In genomic region chr21:45592626-45593134, GRCh38 we compare ENCODE assay signal across 24 cellular contexts. TPM values are rescaled to one million over a fixed set of nuclear protein-coding genes. Genes with fewer than 3 reads are reported as not detected.
DNase-seq lines count a peak whose midpoint lies in the region; ATAC-seq and TF ChIP-seq lines count a peak whose summit lies in the region.
"Had no signal": no experiment of that assay in that cellular context is flagged by ENCODE, and none has a peak within 500 bp of the region (broad histone marks: within the 10 kb centered on the region; RNA-seq: fewer than 3 reads in every experiment).

No MANE protein-coding gene starts in this region.

- peaks cover 8% of the 10 kb centered on the region for H3K36me3 ChIP-seq in BE2C
- peaks cover 21% of the 10 kb centered on the region for H3K36me3 ChIP-seq in OCI-LY7 (ENCODE audit: insufficient read depth, low read length)
- H3K36me3 ChIP-seq: gastroesophageal sphincter, left ventricle myocardium inferior, pancreas, tibial nerve had no signal

- POLR2A ChIA-PET in OCI-LY7 (lab: Charles Lee), result no interaction called here

- no peak overlapping the region for H3K4me2 ChIP-seq in OCI-LY7 (ENCODE audit: low read length)
- H3K4me2 ChIP-seq: GM23338 had no signal

- H3K9me2 ChIP-seq in OCI-LY7 (ENCODE audit: insufficient read depth, low read length), result no peaks in the 10 kb centered on the region

- H3K27ac Mint-ChIP-seq in T-helper 2 cell treated with Interferon-gamma antibody and Interleukin-4, amounts not matched to agents 5 μg/mL and 100 μg/mL, for 36 hours, result peak overlapping the region; percentile 47
- H3K27ac Mint-ChIP-seq: dendritic cell treated with granulocyte-macrophage colony-stimulating factor and Interleukin-4, amounts not matched to agents 40 ng/mL and 50 ng/mL, for 4 days; GM23338; nephron; T-helper 1 cell treated with Interleukin-12 subunit alpha and Interleukin-12 subunit beta and Interleukin-4 antibody, amounts not matched to agents 30 μg/mL and 1 μg/mL, for 36 hours had no signal

- no peaks in the 10 kb centered on the region for H3K27me3 ChIP-seq in BE2C
- H3K27me3 ChIP-seq: pancreas had no signal

- BruUV-seq in OCI-LY7 (replicated peaks; lab: Mats Ljungman, UMichigan), result no TSS peak

- peaks cover 13% of the 10 kb centered on the region for H3K4me1 ChIP-seq in BE2C
- H3K4me1 ChIP-seq in OCI-LY7 (ENCODE audit: insufficient read depth, low read length, poor library complexity, severe bottlenecking), result peaks cover 23% of the 10 kb centered on the region

- H3K27ac ChIP-seq in OCI-LY7 (ENCODE audit: low read depth, low read length, poor library complexity, severe bottlenecking), result peak overlapping the region; percentile 11
- H3K27ac ChIP-seq: 22Rv1, gastroesophageal sphincter, left ventricle myocardium inferior, tibial nerve had no signal

- no peaks in the 10 kb centered on the region for H3K36me3 Mint-ChIP-seq in T-helper 2 cell treated with Interferon-gamma antibody and Interleukin-4, amounts not matched to agents 5 μg/mL and 100 μg/mL, for 36 hours (ENCODE audit: low read depth)
- H3K36me3 Mint-ChIP-seq: immature natural killer cell had no signal

- H3K9me3 Mint-ChIP-seq in T-helper 2 cell treated with Interferon-gamma antibody and Interleukin-4, amounts not matched to agents 5 μg/mL and 100 μg/mL, for 36 hours, result peaks cover 14% of the 10 kb centered on the region
- H3K9me3 Mint-ChIP-seq: dendritic cell treated with granulocyte-macrophage colony-stimulating factor and Interleukin-4, amounts not matched to agents 40 ng/mL and 50 ng/mL, for 4 days; T-helper 1 cell treated with Interleukin-12 subunit alpha and Interleukin-12 subunit beta and Interleukin-4 antibody, amounts not matched to agents 30 μg/mL and 1 μg/mL, for 36 hours had no signal

- intact Hi-C loops in OCI-LY7 (cut with micrococcal nuclease; ENCODE audit: unreplicated experiment) (no loop called here), left ventricle myocardium superior (cut with micrococcal nuclease) (no loop called here)

- H3K4me3 Mint-ChIP-seq in T-helper 2 cell treated with Interferon-gamma antibody and Interleukin-4, amounts not matched to agents 5 μg/mL and 100 μg/mL, for 36 hours, result no peak overlapping the region
- H3K4me3 Mint-ChIP-seq: activated CD4-positive, alpha-beta T cell treated with anti-CD3 and anti-CD28 coated beads, Interleukin-2, amount 10 ng/mL, durations not matched to agents 7 days and 5 days; dendritic cell treated with granulocyte-macrophage colony-stimulating factor and Interleukin-4, amounts not matched to agents 40 ng/mL and 50 ng/mL, for 4 days; GM23338; immature natural killer cell; nephron; T-helper 1 cell treated with Interleukin-12 subunit alpha and Interleukin-12 subunit beta and Interleukin-4 antibody, amounts not matched to agents 30 μg/mL and 1 μg/mL, for 36 hours had no signal

- no peak for DNase-seq in T-helper 2 cell treated with Interferon-gamma antibody and Interleukin-4, amounts not matched to agents 5 μg/mL and 100 μg/mL, for 36 hours (ENCODE audit: low spot score)
- DNase-seq in T-helper 2 cell (no peak), BE2C (peak; percentile 3), OCI-LY7 (ENCODE audit: low spot score) (no peak), mesenteric fat pad (ENCODE audit: low spot score) (peak; percentile 53), left ventricle myocardium superior (no peak), HuH-7 (ENCODE audit: low spot score) (no peak)
- DNase-seq: hippocampal formation, left ventricle myocardium inferior, NCI-H1694, NCI-H2171, NCI-H510A treated with DMSO at 0.1 percent for 48 hours, right cardiac atrium had no signal

- H3K9me3 ChIP-seq in BE2C, result peaks cover 4% of the 10 kb centered on the region
- H3K9me3 ChIP-seq in OCI-LY7 (ENCODE audit: low read length), result no peaks in the 10 kb centered on the region
- H3K9me3 ChIP-seq: pancreas had no signal

- peaks cover 23% of the 10 kb centered on the region for H3K79me2 ChIP-seq in OCI-LY7 (ENCODE audit: insufficient read depth, low read depth, low read length)

- H2AFZ ChIP-seq in OCI-LY7 (ENCODE audit: low read length), result no peak overlapping the region
- H2AFZ ChIP-seq: GM23338 had no signal

- H3K27me3 Mint-ChIP-seq in T-helper 2 cell treated with Interferon-gamma antibody and Interleukin-4, amounts not matched to agents 5 μg/mL and 100 μg/mL, for 36 hours (ENCODE audit: low read depth), result peaks cover 15% of the 10 kb centered on the region

- H3K4me3 ChIP-seq in BE2C (ENCODE audit: low read depth, low read length) (no peak overlapping the region), OCI-LY7 (ENCODE audit: low read depth, low read length, poor library complexity, severe bottlenecking) (no peak overlapping the region)
- H3K4me3 ChIP-seq: gastroesophageal sphincter, GM23338, left ventricle myocardium inferior, pancreas, tibial nerve had no signal

- CTCF ChIA-PET in OCI-LY7 (lab: Charles Lee; ENCODE audit: unreplicated experiment), result no interaction called here

- ATAC-seq in left ventricle myocardium superior (no peak), GM19324 (IDR thresholded peaks at IDR 0.05; ENCODE audit: low FRiP score, unreplicated experiment) (no peak)
- ATAC-seq: gastroesophageal sphincter, GM23338, right cardiac atrium had no signal

- TF ChIP-seq CTCF in BE2C (IDR thresholded peaks at IDR 0.05; ENCODE audit: low read depth, low read length), result no peak
- no peak for TF ChIP-seq CTCF in OCI-LY7 (conservative IDR thresholded peaks at IDR 0.05; ENCODE audit: low read length)

- H3K4me1 Mint-ChIP-seq in T-helper 2 cell treated with Interferon-gamma antibody and Interleukin-4, amounts not matched to agents 5 μg/mL and 100 μg/mL, for 36 hours (ENCODE audit: low read depth), result peaks cover 13% of the 10 kb centered on the region
- H3K4me1 Mint-ChIP-seq: GM23338, nephron had no signal

- no peaks in the 10 kb centered on the region for H4K20me1 ChIP-seq in OCI-LY7 (ENCODE audit: insufficient read depth, low read length)

RNA-seq across cellular contexts. Expression of gene SLC19A1, which starts 50.4 kb away (rescaled TPM):
- polyA plus RNA-seq in BE2C (2012; ENCODE audit: insufficient read depth, insufficient read length, low read depth), result 63.1 TPM
- 13.2 and 17.9 TPM in 2 replicates for total RNA-seq in OCI-LY7 (2014; rRNA removed; shearing (Covaris generic))
- total RNA-seq in OCI-LY7 (2022) (41.1 and 41.2 TPM in 2 replicates), mesenteric fat pad (21.7 TPM), left ventricle myocardium superior (7.6 TPM)

RNA-seq across cellular contexts. Expression of gene PCBP3, which starts 50.8 kb away (rescaled TPM):
- polyA plus RNA-seq in BE2C (2012; ENCODE audit: insufficient read depth, insufficient read length, low read depth), result 13.6 TPM
- total RNA-seq in OCI-LY7 (2014; rRNA removed; shearing (Covaris generic)), result 0.39 TPM in 1 of 2 replicates, not detected in the other
- 0.61 and 1.0 TPM in 2 replicates for total RNA-seq in OCI-LY7 (2022)
- 32.4 TPM for total RNA-seq in mesenteric fat pad
- total RNA-seq in left ventricle myocardium superior, result 2.7 TPM

Comparison
In these comparisons a context has a peak if more than half of its experiments do, and no peak if none do; other contexts are left out.
1. DNase-seq: peak in BE2C (single experiment) and mesenteric fat pad (single experiment); none in T-helper 2 cell treated with Interferon-gamma antibody and Interleukin-4, amounts not matched to agents 5 μg/mL and 100 μg/mL, for 36 hours (single experiment), T-helper 2 cell (0 of 5), OCI-LY7 (single experiment), left ventricle myocardium superior (single experiment) and HuH-7 (single experiment).